In genomic region chr3:72265661-72266370, GRCh38 we compare ENCODE assay signal across 11 cellular contexts.
A peak's percentile ranks its signal among the peaks of the same experiment; 100 is the strongest.
DNase-seq lines count a peak whose midpoint lies in the region; ATAC-seq and TF ChIP-seq lines count a peak whose summit lies in the region.
"Had no signal": no experiment of that assay in that cellular context is flagged by ENCODE, and none has a peak within 500 bp of the region (broad histone marks: within the 10 kb centered on the region; RNA-seq: fewer than 3 reads in every experiment).

No MANE protein-coding gene starts in this region.

- intact Hi-C loops in activated T-helper 2 cell treated with anti-CD3 and anti-CD28 coated beads, Interferon-gamma antibody, Interleukin-2, Interleukin-4, amounts not matched to agents 10 μg/mL and 5 μg/mL and 100 μg/mL, durations not matched to agents 14 hours and 24 hours and 36 hours (cut with micrococcal nuclease), result loop anchor here (5.0 to 10.0 kb wide), 7 partner anchors 111 to 561 kb away; no protein-coding TSS in a partner anchor

- DNase-seq in AG09319 (ENCODE audit: extremely low read depth, low read depth) (no peak), NOMO-1 treated with dmso at 0.1 percent for 144 hours (lab: John Stamatoyannopoulos, UW; ENCODE audit: unreplicated experiment) (no peak), progenitor cell of endocrine pancreas (ENCODE audit: low spot score, unreplicated experiment) (no peak), SKM-1 (lab: John Stamatoyannopoulos, UW; ENCODE audit: unreplicated experiment) (no peak)
- no peak for DNase-seq in activated T-helper 2 cell treated with anti-CD3 and anti-CD28 coated beads, Interferon-gamma antibody, Interleukin-2, Interleukin-4, amounts not matched to agents 10 μg/mL and 5 μg/mL and 100 μg/mL, durations not matched to agents 14 hours and 24 hours and 36 hours (ENCODE audit: low spot score)
- DNase-seq: BE2C, T-helper 17 cell had no signal

- H3K27ac Mint-ChIP-seq in activated T-helper 2 cell treated with anti-CD3 and anti-CD28 coated beads, Interferon-gamma antibody, Interleukin-2, Interleukin-4, amounts not matched to agents 10 μg/mL and 5 μg/mL and 100 μg/mL, durations not matched to agents 14 hours and 24 hours and 36 hours, result peak overlapping the region; percentile 56
- no peak overlapping the region for H3K27ac Mint-ChIP-seq in progenitor cell of endocrine pancreas
- H3K27ac Mint-ChIP-seq: mesothelial cell of epicardium, T-helper 17 cell had no signal

- H3K4me1 Mint-ChIP-seq in activated T-helper 2 cell treated with anti-CD3 and anti-CD28 coated beads, Interferon-gamma antibody, Interleukin-2, Interleukin-4, amounts not matched to agents 10 μg/mL and 5 μg/mL and 100 μg/mL, durations not matched to agents 14 hours and 24 hours and 36 hours (ENCODE audit: low read depth), result peaks cover 42% of the 10 kb centered on the region
- H3K4me1 Mint-ChIP-seq in progenitor cell of endocrine pancreas (ENCODE audit: low read depth), result no peaks in the 10 kb centered on the region

- ATAC-seq in GM18907 (IDR thresholded peaks at IDR 0.05; ENCODE audit: unreplicated experiment), result peak; percentile 55
- peak; percentile 51 for ATAC-seq in HG02798 (IDR thresholded peaks at IDR 0.05; ENCODE audit: poor library complexity, unreplicated experiment)
- ATAC-seq in HG03571 (IDR thresholded peaks at IDR 0.05; ENCODE audit: unreplicated experiment), result no peak
- ATAC-seq: T-helper 17 cell had no signal

- no peaks in the 10 kb centered on the region for H3K9me3 Mint-ChIP-seq in activated T-helper 2 cell treated with anti-CD3 and anti-CD28 coated beads, Interferon-gamma antibody, Interleukin-2, Interleukin-4, amounts not matched to agents 10 μg/mL and 5 μg/mL and 100 μg/mL, durations not matched to agents 14 hours and 24 hours and 36 hours
- H3K9me3 Mint-ChIP-seq in progenitor cell of endocrine pancreas (ENCODE audit: low read depth), result no peaks in the 10 kb centered on the region
- H3K9me3 Mint-ChIP-seq: mesothelial cell of epicardium had no signal

- no peaks in the 10 kb centered on the region for H3K36me3 Mint-ChIP-seq in activated T-helper 2 cell treated with anti-CD3 and anti-CD28 coated beads, Interferon-gamma antibody, Interleukin-2, Interleukin-4, amounts not matched to agents 10 μg/mL and 5 μg/mL and 100 μg/mL, durations not matched to agents 14 hours and 24 hours and 36 hours (ENCODE audit: low read depth)
- no peaks in the 10 kb centered on the region for H3K36me3 Mint-ChIP-seq in progenitor cell of endocrine pancreas (ENCODE audit: insufficient read depth)
- H3K36me3 Mint-ChIP-seq: mesothelial cell of epicardium had no signal

- H3K4me3 Mint-ChIP-seq in activated T-helper 2 cell treated with anti-CD3 and anti-CD28 coated beads, Interferon-gamma antibody, Interleukin-2, Interleukin-4, amounts not matched to agents 10 μg/mL and 5 μg/mL and 100 μg/mL, durations not matched to agents 14 hours and 24 hours and 36 hours (ENCODE audit: low read depth), result peak overlapping the region; percentile 7
- H3K4me3 Mint-ChIP-seq in progenitor cell of endocrine pancreas (ENCODE audit: low read depth), result no peak overlapping the region
- H3K4me3 Mint-ChIP-seq: mesothelial cell of epicardium, T-helper 17 cell had no signal

- no peaks in the 10 kb centered on the region for H3K27me3 Mint-ChIP-seq in activated T-helper 2 cell treated with anti-CD3 and anti-CD28 coated beads, Interferon-gamma antibody, Interleukin-2, Interleukin-4, amounts not matched to agents 10 μg/mL and 5 μg/mL and 100 μg/mL, durations not matched to agents 14 hours and 24 hours and 36 hours (ENCODE audit: low read depth)
- peaks cover 7% of the 10 kb centered on the region for H3K27me3 Mint-ChIP-seq in progenitor cell of endocrine pancreas

- 0 out of 2 replicates have a peak, but pooled peaks have one; percentile 0 for TF ChIP-seq CTCF in AG09319 (IDR thresholded peaks at IDR 0.05; ENCODE audit: low read depth, low read length)
- no peak for TF ChIP-seq CTCF in progenitor cell of endocrine pancreas (IDR thresholded peaks at IDR 0.05; ENCODE audit: unreplicated experiment)
